9 cellular contexts compared by ENCODE assay signal in the genomic region with DNA sequence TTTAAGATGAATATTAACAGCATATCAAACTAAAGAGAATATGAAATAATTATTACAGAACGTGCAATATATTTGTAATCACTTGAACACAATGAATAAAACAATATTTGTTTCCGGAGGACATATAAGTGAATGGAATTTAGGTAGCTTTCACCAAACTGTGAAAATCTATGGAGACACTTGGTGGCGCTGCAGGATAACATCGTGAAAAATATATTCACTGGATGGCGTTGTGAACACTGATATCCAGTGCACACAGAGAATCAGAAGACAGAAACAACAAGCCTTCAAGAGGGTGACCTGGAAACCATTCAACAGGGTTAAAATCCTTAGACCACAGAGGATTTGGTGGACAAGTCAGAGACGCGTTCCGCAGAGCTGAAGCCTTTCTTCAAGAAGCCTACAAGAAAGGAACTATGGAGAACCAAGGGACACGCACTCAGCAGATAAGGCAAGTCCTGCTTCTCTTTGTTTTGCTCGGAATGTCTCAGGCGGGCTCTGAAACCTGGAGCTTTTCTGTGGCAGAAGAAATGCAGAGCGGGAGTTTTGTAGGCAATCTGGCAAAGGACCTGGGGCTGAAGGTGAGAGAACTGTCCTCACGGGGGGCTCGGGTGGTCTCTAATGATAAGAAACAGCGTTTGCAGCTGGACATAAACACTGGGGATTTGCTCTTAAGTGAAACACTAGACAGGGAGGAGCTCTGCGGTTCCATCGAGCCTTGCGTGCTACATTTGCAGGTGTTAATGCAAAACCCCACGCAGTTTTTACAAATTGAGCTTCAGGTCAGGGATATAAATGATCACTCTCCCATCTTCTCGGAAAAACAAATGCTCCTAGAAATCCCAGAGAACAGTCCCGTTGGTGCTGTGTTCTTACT. TPM values are rescaled to one million over a fixed set of nuclear protein-coding genes. Genes with fewer than 3 reads are reported as not detected.
DNase-seq lines count a peak whose midpoint lies in the region; ATAC-seq and TF ChIP-seq lines count a peak whose summit lies in the region.
"Had no signal": no experiment of that assay in that cellular context is flagged by ENCODE, and none has a peak within 500 bp of the region (broad histone marks: within the 10 kb centered on the region; RNA-seq: fewer than 3 reads in every experiment).

A gene (plus strand): TSS at position 269 of the 877 bp plus-strand sequence. CDS start 148 bp downstream, at position 417.

- in situ Hi-C loops in G401 (cut with HindIII; ENCODE audit: low sequenced_read_pairs) = loop anchor here (25.0 kb wide), 1 partner anchor 363 kb away; no protein-coding TSS in a partner anchor

- H3K4me3 ChIP-seq in dorsolateral prefrontal cortex = peak within 1 kb of the TSS in 20 of 59 donors; percentile 2 to 44 (median 18)

- DNase-seq in G401 (ENCODE audit: low spot score) = peak; percentile 51
- DNase-seq in NCI-H1105 treated with DMSO at 0.1 percent for 48 hours (lab: John Stamatoyannopoulos, UW) = peak; percentile 68
- DNase-seq in occipital lobe (lab: John Stamatoyannopoulos, UW) = no peak
- no peak for DNase-seq in dorsolateral prefrontal cortex
- no peak for DNase-seq in islet precursor cell
- DNase-seq in hypothalamus (lab: John Stamatoyannopoulos, UW) = no peak

- H3K27ac ChIP-seq in VCaP (peak within 1 kb of the TSS; percentile 73), dorsolateral prefrontal cortex (no peak within 1 kb of the TSS)

- TF ChIP-seq CTCF in VCaP (conservative IDR thresholded peaks at IDR 0.05) (peak; percentile 87), dorsolateral prefrontal cortex (IDR thresholded peaks at IDR 0.05 in 54 of 56, conservative IDR thresholded peaks at IDR 0.05 in 2 of 56; ENCODE audit: low read depth in 1 of 56, partially characterized antibody in 56 of 56) (peak in 10 of 56 donors; percentile 5 to 36 (median 26))

- no peaks in the 10 kb centered on the region for H3K27me3 ChIP-seq in dorsolateral prefrontal cortex

- no peak for ATAC-seq in HG02840 (IDR thresholded peaks at IDR 0.05; ENCODE audit: low FRiP score, unreplicated experiment)

- intact Hi-C loops in dorsolateral prefrontal cortex (cut with DNase I) = loop anchor here in 1 of 2 donors (10.0 kb wide), 1 partner anchor 365 kb away; no protein-coding TSS in a partner anchor

RNA-seq across cellular contexts. Expression of the gene that starts here (rescaled TPM):
- 0.10 and 1.4 TPM in 2 replicates for total RNA-seq in G401 (2014; rRNA removed; shearing (Covaris generic))
- total RNA-seq in occipital lobe = 10.5 TPM
- 10 to 100 TPM in 49 of 120 experiments, 1 to 10 TPM in 71; 5.8 to 16.2 (median 9.4) TPM for total RNA-seq in dorsolateral prefrontal cortex
- total RNA-seq: T-helper 2 cell treated with Interferon-gamma antibody and Interleukin-4, amounts not matched to agents 100 ng/mL and 5 ng/mL, for 36 hours had no signal

Comparison
In these comparisons a context has a peak if more than half of its experiments do, and no peak if none do; other contexts are left out.
1. DNase-seq: peak in G401 (single experiment) and NCI-H1105 treated with DMSO at 0.1 percent for 48 hours (single experiment); none in occipital lobe (single experiment), dorsolateral prefrontal cortex (0 of 10), islet precursor cell (single experiment) and hypothalamus (0 of 51).